Comparison of ENCODE assay signal across 11 cellular contexts in the genomic region with DNA sequence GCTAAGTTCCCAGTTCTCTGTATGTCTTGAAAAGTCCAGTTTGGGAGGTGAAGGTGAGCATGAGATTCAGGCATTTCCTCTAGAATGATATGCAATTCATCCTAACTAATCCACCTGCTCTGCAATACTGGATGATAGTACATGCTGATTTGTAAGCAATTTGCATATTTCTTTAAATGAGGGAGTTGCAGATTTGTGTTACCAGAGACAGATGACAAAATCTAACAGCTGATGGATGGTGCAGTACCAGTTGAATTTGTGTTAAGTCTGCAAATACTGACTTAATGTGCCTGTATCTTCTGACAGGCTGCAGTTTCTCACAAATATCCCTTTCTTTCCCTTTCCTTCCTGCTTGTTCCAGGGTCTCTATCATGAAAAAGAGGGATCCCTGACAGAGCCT.
"Had no signal": no experiment of that assay in that cellular context is flagged by ENCODE, and none has a peak within 500 bp of the region (broad histone marks: within the 10 kb centered on the region; RNA-seq: fewer than 3 reads in every experiment).

No MANE protein-coding gene starts in this region.

- H3K4me3 Mint-ChIP-seq: GM23338, H9, HFFc6 had no signal

- FAIRE-seq: H1, H54 had no signal

- ATAC-seq: GM23338, HCT116 had no signal

- H3K4me1 ChIP-seq: HAP-1 had no signal

- H3K4me3 ChIP-seq: GM23248, GM23338, HAP-1 had no signal

- H3K9ac ChIP-seq: GM23248 had no signal

- H3K9me3 Mint-ChIP-seq: GM23338, HFFc6 had no signal

- H3K27ac Mint-ChIP-seq: GM23338, H9, HFFc6 had no signal

- H3K9me3 ChIP-seq: HAP-1 had no signal

- H3K4me1 Mint-ChIP-seq: GM23338, H9 had no signal

- H2AFZ ChIP-seq: GM23248, GM23338 had no signal

- H3K36me3 ChIP-seq: HAP-1 had no signal

- H3K27ac ChIP-seq: GM23248 had no signal

- H3K4me2 ChIP-seq: GM23338 had no signal

- DNase-seq: GM23248, GOT3, H7, H9, HCEC 1CT, HFFc6 had no signal
